1 cellular context compared by ENCODE assay signal in the genomic region with DNA sequence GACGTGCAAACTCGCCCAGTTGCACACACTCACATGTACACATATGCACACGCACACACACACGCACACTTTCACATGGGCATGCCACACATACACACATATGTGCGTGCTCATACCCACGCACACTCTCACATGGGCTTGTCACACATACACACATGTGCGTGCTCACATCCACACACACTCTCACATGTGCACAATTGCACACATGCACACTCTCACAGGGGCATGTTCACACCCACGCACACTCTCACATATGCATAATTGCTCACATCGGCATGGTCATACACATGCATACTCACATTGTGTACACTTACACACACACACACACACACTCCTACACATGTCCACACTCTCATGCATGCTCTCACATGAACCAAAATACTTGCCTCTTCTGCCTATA.
A peak's percentile ranks its signal among the peaks of the same experiment; 100 is the strongest.
TF ChIP-seq lines count a peak whose summit lies in the region.

No MANE protein-coding gene starts in this region.

TF ChIP-seq in HEK293, 187 proteins besides CTCF, POLR2A, EP300 and RAD21 (continued from another document):
- TF ChIP-seq, protein P1, sequence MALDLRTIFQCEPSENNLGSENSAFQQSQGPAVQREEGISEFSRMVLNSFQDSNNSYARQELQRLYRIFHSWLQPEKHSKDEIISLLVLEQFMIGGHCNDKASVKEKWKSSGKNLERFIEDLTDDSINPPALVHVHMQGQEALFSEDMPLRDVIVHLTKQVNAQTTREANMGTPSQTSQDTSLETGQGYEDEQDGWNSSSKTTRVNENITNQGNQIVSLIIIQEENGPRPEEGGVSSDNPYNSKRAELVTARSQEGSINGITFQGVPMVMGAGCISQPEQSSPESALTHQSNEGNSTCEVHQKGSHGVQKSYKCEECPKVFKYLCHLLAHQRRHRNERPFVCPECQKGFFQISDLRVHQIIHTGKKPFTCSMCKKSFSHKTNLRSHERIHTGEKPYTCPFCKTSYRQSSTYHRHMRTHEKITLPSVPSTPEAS (tag by site-specific recombination; IDR thresholded peaks at IDR 0.05), result peak; percentile 60
- TF ChIP-seq, protein P2, sequence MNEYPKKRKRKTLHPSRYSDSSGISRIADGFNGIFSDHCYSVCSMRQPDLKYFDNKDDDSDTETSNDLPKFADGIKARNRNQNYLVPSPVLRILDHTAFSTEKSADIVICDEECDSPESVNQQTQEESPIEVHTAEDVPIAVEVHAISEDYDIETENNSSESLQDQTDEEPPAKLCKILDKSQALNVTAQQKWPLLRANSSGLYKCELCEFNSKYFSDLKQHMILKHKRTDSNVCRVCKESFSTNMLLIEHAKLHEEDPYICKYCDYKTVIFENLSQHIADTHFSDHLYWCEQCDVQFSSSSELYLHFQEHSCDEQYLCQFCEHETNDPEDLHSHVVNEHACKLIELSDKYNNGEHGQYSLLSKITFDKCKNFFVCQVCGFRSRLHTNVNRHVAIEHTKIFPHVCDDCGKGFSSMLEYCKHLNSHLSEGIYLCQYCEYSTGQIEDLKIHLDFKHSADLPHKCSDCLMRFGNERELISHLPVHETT (tag by site-specific recombination; IDR thresholded peaks at IDR 0.05), result no peak
- no peak for TF ChIP-seq ZNF37A (tag by site-specific recombination; IDR thresholded peaks at IDR 0.05)
- peak; percentile 79; the same call in 1 of the 2 replicates for TF ChIP-seq ZNF621 (tag by site-specific recombination; IDR thresholded peaks at IDR 0.05)
- TF ChIP-seq KLF16 (tag by site-specific recombination; IDR thresholded peaks at IDR 0.05), result no peak
- no peak for TF ChIP-seq ZNF664 (tag by site-specific recombination; IDR thresholded peaks at IDR 0.05)
- no peak for TF ChIP-seq ZNF211 (tag by site-specific recombination; IDR thresholded peaks at IDR 0.05; ENCODE audit: low read depth)
- 0 out of 2 replicates have a peak, but pooled peaks have one; percentile 22 for TF ChIP-seq ZNF114 (tag by site-specific recombination; IDR thresholded peaks at IDR 0.05)
- TF ChIP-seq ZNF133 (tag by site-specific recombination; IDR thresholded peaks at IDR 0.05), result no peak
- TF ChIP-seq HOXD13 (CRISPR knock-in tag; IDR thresholded peaks at IDR 0.05; ENCODE audit: borderline replicate concordance), result no peak
- TF ChIP-seq WT1 (tag by site-specific recombination; IDR thresholded peaks at IDR 0.05), result no peak
- TF ChIP-seq ZNF311 (tag by site-specific recombination; IDR thresholded peaks at IDR 0.05; ENCODE audit: borderline replicate concordance), result no peak
- TF ChIP-seq ZNF747 (tag by site-specific recombination; IDR thresholded peaks at IDR 0.05), result peak; percentile 92
- TF ChIP-seq ZNF658 (tag by site-specific recombination; IDR thresholded peaks at IDR 0.05), result no peak
- no peak for TF ChIP-seq ZFP69B (tag by site-specific recombination; IDR thresholded peaks at IDR 0.05)
- no peak for TF ChIP-seq ZNF645 (tag by site-specific recombination; IDR thresholded peaks at IDR 0.05)
- no peak for TF ChIP-seq REPIN1 (tag by site-specific recombination; IDR thresholded peaks at IDR 0.05; ENCODE audit: low read depth)
- TF ChIP-seq ZNF354C (tag by site-specific recombination; IDR thresholded peaks at IDR 0.05; ENCODE audit: borderline replicate concordance, low read depth), result no peak
- TF ChIP-seq ZNF221 (tag by site-specific recombination; IDR thresholded peaks at IDR 0.05; ENCODE audit: borderline replicate concordance), result no peak
- TF ChIP-seq ZNF302 (tag by site-specific recombination; IDR thresholded peaks at IDR 0.05; ENCODE audit: low read depth), result no peak
